Comparison of ENCODE assay signal across 24 cellular contexts in the genomic region with DNA sequence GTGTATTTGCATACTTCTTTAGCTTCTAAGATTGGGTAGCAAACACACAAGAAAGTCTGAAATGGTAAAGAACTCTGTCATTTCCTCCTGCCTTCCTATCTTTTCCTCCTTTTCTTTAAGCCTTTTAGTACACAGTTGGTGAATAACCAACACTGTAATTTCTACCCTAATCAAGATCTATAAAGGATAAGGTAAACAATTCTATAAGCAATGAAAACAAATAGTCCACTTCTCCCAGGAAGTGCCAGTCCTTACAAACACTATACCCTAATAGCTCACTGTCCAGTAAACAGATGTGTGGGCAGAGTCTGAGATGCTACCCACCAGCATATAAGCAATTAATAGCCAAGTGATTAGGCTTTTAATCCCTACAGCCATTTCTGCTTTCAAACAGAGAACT.
"Had no signal": no experiment of that assay in that cellular context is flagged by ENCODE, and none has a peak within 500 bp of the region (broad histone marks: within the 10 kb centered on the region; RNA-seq: fewer than 3 reads in every experiment).

No MANE protein-coding gene starts in this region.

- H3K4me1 Mint-ChIP-seq: activated naive CD8-positive, alpha-beta T cell treated with anti-CD3 and anti-CD28 coated beads for 36 hours; neural crest cell; WTC11 had no signal

- H3K27ac Mint-ChIP-seq: activated CD8-positive, alpha-beta T cell treated with anti-CD3 and anti-CD28 coated beads for 36 hours; activated naive CD8-positive, alpha-beta T cell treated with anti-CD3 and anti-CD28 coated beads for 36 hours; WTC11 had no signal

- ATAC-seq: activated CD8-positive, alpha-beta T cell treated with anti-CD3 and anti-CD28 coated beads for 36 hours; foreskin keratinocyte; left lobe of liver; stimulated activated naive CD8-positive, alpha-beta T cell treated with anti-CD3 and anti-CD28 coated beads, Interleukin-15, Interleukin-2, amounts not matched to agents 100 U/mL and 50 U/mL, for 24 hours; WTC11 had no signal

- H3K4me3 ChIP-seq: hepatocyte, lung, prostate gland, right atrium auricular region, tibial artery had no signal

- H3K27me3 Mint-ChIP-seq: activated CD8-positive, alpha-beta T cell treated with anti-CD3 and anti-CD28 coated beads for 36 hours; activated naive CD8-positive, alpha-beta T cell treated with anti-CD3 and anti-CD28 coated beads for 36 hours; activated T-cell treated with anti-CD3 and anti-CD28 coated beads, Interleukin-2, amount 50 U/mL, for 24 hours had no signal

- H3K9me3 Mint-ChIP-seq: activated CD8-positive, alpha-beta T cell treated with anti-CD3 and anti-CD28 coated beads for 36 hours; activated naive CD8-positive, alpha-beta T cell treated with anti-CD3 and anti-CD28 coated beads for 36 hours; activated T-cell treated with anti-CD3 and anti-CD28 coated beads, Interleukin-2, amount 50 U/mL, for 24 hours; neural crest cell; WTC11 had no signal

- H3K4me3 Mint-ChIP-seq: activated CD8-positive, alpha-beta T cell treated with anti-CD3 and anti-CD28 coated beads for 36 hours; activated naive CD8-positive, alpha-beta T cell treated with anti-CD3 and anti-CD28 coated beads for 36 hours; activated T-cell treated with anti-CD3 and anti-CD28 coated beads, Interleukin-2, amount 50 U/mL, for 24 hours; neural crest cell; WTC11 had no signal

- DNase-seq: activated CD4-positive, alpha-beta T cell treated with anti-CD3 and anti-CD28 coated beads for 4 hours; activated CD8-positive, alpha-beta T cell treated with anti-CD3 and anti-CD28 coated beads for 36 hours; activated effector memory CD4-positive, alpha-beta T cell treated with anti-CD3 and anti-CD28 coated beads, Interleukin-2, amount 50 U/mL, for 16 hours; activated naive CD8-positive, alpha-beta T cell treated with anti-CD3 and anti-CD28 coated beads for 36 hours; activated T-cell treated with anti-CD3 and anti-CD28 coated beads, Interleukin-2, amount 50 U/mL, for 24 hours; amniotic stem cell; dermis blood vessel endothelial cell; effector memory CD4-positive, alpha-beta T cell; foreskin keratinocyte; islet precursor cell; midbrain; stimulated activated CD4-positive, alpha-beta T cell treated with anti-CD3 and anti-CD28 coated beads, Interleukin-12 subunit alpha, Interleukin-12 subunit beta, amount 100 ng/mL, for 4 hours; stimulated activated CD4-positive, alpha-beta T cell treated with anti-CD3 and anti-CD28 coated beads, Interleukin-1b, Interleukin-23, amount 100 ng/mL, for 48 hours; stimulated activated CD8-positive, alpha-beta memory T cell treated with anti-CD3 and anti-CD28 coated beads, Interleukin-4, amount 100 ng/mL, for 48 hours; stimulated activated naive CD8-positive, alpha-beta T cell treated with anti-CD3 and anti-CD28 coated beads, Interleukin-15, Interleukin-2, amounts not matched to agents 100 U/mL and 50 U/mL, for 24 hours; substantia nigra; tibial artery had no signal
